In genomic region chr19:6209233-6209632, GRCh38 we compare ENCODE assay signal across 14 cellular contexts.
DNase-seq lines count a peak whose midpoint lies in the region; ATAC-seq and TF ChIP-seq lines count a peak whose summit lies in the region.
"Had no signal": no experiment of that assay in that cellular context is flagged by ENCODE, and none has a peak within 500 bp of the region (broad histone marks: within the 10 kb centered on the region; RNA-seq: fewer than 3 reads in every experiment).

No MANE protein-coding gene starts in this region.

- intact Hi-C loops in Right ventricle myocardium inferior (cut with DNase I) (no loop called here), left cardiac atrium (cut with DNase I) (no loop called here)

- no peaks in the 10 kb centered on the region for H3K4me1 ChIP-seq in RWPE2 (ENCODE audit: insufficient read depth, poor library complexity, severe bottlenecking)

- no peaks in the 10 kb centered on the region; the same call in 1 of the 2 replicates for H3K36me3 ChIP-seq in RWPE2 (ENCODE audit: low read depth)

- no peaks in the 10 kb centered on the region for H3K27me3 ChIP-seq in RWPE2 (ENCODE audit: insufficient read depth, poor library complexity, severe bottlenecking)
- H3K27me3 ChIP-seq: BLaER1 treated with 17β-estradiol and CSF1 and Interleukin-3, amounts not matched to agents 10 nM and 100 nM had no signal

- ATAC-seq in Right ventricle myocardium inferior (no peak), left cardiac atrium (no peak), RWPE2 (ENCODE audit: low read depth) (no peak), HG03097 (IDR thresholded peaks at IDR 0.05; ENCODE audit: low FRiP score, unreplicated experiment) (no peak), GM21619 (IDR thresholded peaks at IDR 0.05; ENCODE audit: unreplicated experiment) (no peak)
- ATAC-seq: PC-3 had no signal

- H3K27ac ChIP-seq in RWPE2 (ENCODE audit: poor library complexity, severe bottlenecking) = no peak overlapping the region

- no peak for TF ChIP-seq CTCF in RWPE2 (IDR thresholded peaks at IDR 0.05; ENCODE audit: poor library complexity, severe bottlenecking)

- H3K4me3 ChIP-seq in RWPE2 (ENCODE audit: severe bottlenecking) = no peak overlapping the region
- H3K4me3 ChIP-seq: BLaER1 treated with 17β-estradiol and CSF1 and Interleukin-3, amounts not matched to agents 10 nM and 100 nM had no signal

- DNase-seq in Right ventricle myocardium inferior (ENCODE audit: missing footprints) (peak; percentile 15), left cardiac atrium (no peak), RWPE2 (ENCODE audit: low spot score) (peak; percentile 6), hepatic stellate cell (ENCODE audit: low spot score) (peak; percentile 6), NCI-H2227 (lab: John Stamatoyannopoulos, UW; ENCODE audit: unreplicated experiment) (no peak), medulla oblongata (ENCODE audit: extremely low spot score) (no peak)
- DNase-seq: CD8-positive, alpha-beta memory T cell; NCI-H1417 treated with DMSO at 0.1 percent for 48 hours; NCI-H1930; NCI-H446 treated with DMSO at 0.1 percent for 48 hours; PC-3 had no signal

- no peaks in the 10 kb centered on the region for H3K9me3 ChIP-seq in RWPE2 (ENCODE audit: severe bottlenecking)
- H3K9me3 ChIP-seq: BLaER1 treated with 17β-estradiol and CSF1 and Interleukin-3, amounts not matched to agents 10 nM and 100 nM had no signal

Comparison
In these comparisons a context has a peak if more than half of its experiments do, and no peak if none do; other contexts are left out.
1. DNase-seq: peak in Right ventricle myocardium inferior (single experiment), RWPE2 (single experiment) and hepatic stellate cell (single experiment); none in left cardiac atrium (single experiment), NCI-H2227 (single experiment) and medulla oblongata (single experiment).